Comparison of ENCODE assay signal across 15 cellular contexts in genomic region chr6:42506070-42506469, GRCh38. TPM values are rescaled to one million over a fixed set of nuclear protein-coding genes. Genes with fewer than 3 reads are reported as not detected.
DNase-seq lines count a peak whose midpoint lies in the region; ATAC-seq, FAIRE-seq and TF ChIP-seq lines count a peak whose summit lies in the region.
"Had no signal": no experiment of that assay in that cellular context is flagged by ENCODE, and none has a peak within 500 bp of the region (broad histone marks: within the 10 kb centered on the region; RNA-seq: fewer than 3 reads in every experiment).

No MANE protein-coding gene starts in this region.

- H3K9me3 ChIP-seq in PC-3 (ENCODE audit: low read length) (no peaks in the 10 kb centered on the region), upper lobe of right lung (no peaks in the 10 kb centered on the region)

- no peaks in the 10 kb centered on the region for H3F3A ChIP-seq in PC-3 (ENCODE audit: low read length, unreplicated experiment)

- no peaks in the 10 kb centered on the region for H3K79me2 ChIP-seq in PC-3 (ENCODE audit: low read length)

- no peak overlapping the region for H2AFZ ChIP-seq in PC-3 (ENCODE audit: low read length)

- DNase-seq in GM12892 (ENCODE audit: insufficient read length) (no peak), PC-3 (no peak), brain microvascular endothelial cell (no peak), NK-92 (lab: John Stamatoyannopoulos, UW; ENCODE audit: unreplicated experiment) (no peak), upper lobe of right lung (no peak), MV-4-11 (lab: John Stamatoyannopoulos, UW) (no peak)
- DNase-seq in stimulated activated CD4-positive, alpha-beta T cell treated with anti-CD3 and anti-CD28 coated beads, Interleukin-15, amount 100 ng/mL, for 24 hours: no peak
- DNase-seq: DMS79 treated with DMSO at 0.1 percent for 48 hours, NCI-H1417 treated with DMSO at 0.1 percent for 48 hours, NCI-H2029 treated with DMSO at 0.1 percent for 48 hours, NCI-H2171 treated with DMSO at 0.1 percent for 48 hours, NCI-H748 treated with DMSO at 0.1 percent for 48 hours, SIG-M5 had no signal

- no TSS peak for BruUV-seq in PC-3 (replicated peaks; lab: Mats Ljungman, UMichigan)

- intact Hi-C loops in PC-3 (cut with micrococcal nuclease) (no loop called here), upper lobe of right lung (cut with DNase I) (no loop called here)

- POLR2A ChIA-PET in PC-3 (lab: Charles Lee; ENCODE audit: unreplicated experiment): interaction anchor here (0.6 kb wide), 1 partner anchor 53 kb away, joined by 4 read pairs; no protein-coding TSS in a partner anchor

- ATAC-seq in PC-3 (no peak), upper lobe of right lung (no peak)

- 0 out of 2 replicates have a peak overlapping the region, but pooled peaks have one; percentile 19 for H3K27ac ChIP-seq in PC-3 (ENCODE audit: low read length)
- peak overlapping the region; percentile 81 for H3K27ac ChIP-seq in brain microvascular endothelial cell
- H3K27ac ChIP-seq in upper lobe of right lung: no peak overlapping the region

- H3K36me3 ChIP-seq in PC-3 (ENCODE audit: low read depth, low read length) (no peaks in the 10 kb centered on the region), brain microvascular endothelial cell (replicated peaks) (no peaks in the 10 kb centered on the region), upper lobe of right lung (no peaks in the 10 kb centered on the region)

- H3K4me1 ChIP-seq in PC-3 (ENCODE audit: insufficient read depth, low read length) (peaks cover 5% of the 10 kb centered on the region; the same call in 1 of the 2 replicates), upper lobe of right lung (no peaks in the 10 kb centered on the region)

- no peak overlapping the region for H3K9ac ChIP-seq in PC-3 (ENCODE audit: low read length)

- CTCF ChIA-PET in PC-3 (lab: Charles Lee): interaction anchor here (0.6 kb wide), 1 partner anchor 41 kb away, joined by 3 read pairs; no protein-coding TSS in a partner anchor

- no peak overlapping the region for H3K4me3 ChIP-seq in PC-3 (ENCODE audit: low read length)
- H3K4me3 ChIP-seq in brain microvascular endothelial cell (ENCODE audit: low read depth, low read length): no peak overlapping the region
- no peak overlapping the region for H3K4me3 ChIP-seq in upper lobe of right lung

- FAIRE-seq in GM12892 (lab: Jason Lieb, UNC): peak; percentile 76
- FAIRE-seq: G401.6, RCC 7860 had no signal

- H3K9me2 ChIP-seq in PC-3 (replicated peaks; ENCODE audit: low read length): no peaks in the 10 kb centered on the region

- H3K27me3 ChIP-seq in PC-3 (ENCODE audit: low read length) (no peaks in the 10 kb centered on the region), brain microvascular endothelial cell (replicated peaks) (no peaks in the 10 kb centered on the region), upper lobe of right lung (no peaks in the 10 kb centered on the region)

- no peak for TF ChIP-seq POLR2A in GM12892 (IDR thresholded peaks at IDR 0.05; ENCODE audit: low read depth, low read length)

- TF ChIP-seq CTCF in PC-3 (conservative IDR thresholded peaks at IDR 0.05; ENCODE audit: low read depth, low read length) (no peak), brain microvascular endothelial cell (IDR thresholded peaks at IDR 0.05; ENCODE audit: low read depth, low read length, missing control alignments) (no peak), upper lobe of right lung (IDR thresholded peaks at IDR 0.05) (no peak)

- H3K4me2 ChIP-seq in PC-3 (ENCODE audit: low read length): no peak overlapping the region

- H4K20me1 ChIP-seq in PC-3 (ENCODE audit: low read length): no peaks in the 10 kb centered on the region

- in situ Hi-C loops in brain microvascular endothelial cell (cut with HindIII; ENCODE audit: low pct_ligation_motif_present, low sequenced_read_pairs): no loop called here

RNA-seq across cellular contexts. Expression of gene TRERF1, which starts 54.3 kb away (rescaled TPM):
- 7.1 TPM for polyA plus RNA-seq in GM12892 (2012; ENCODE audit: missing spikeins)
- 13.7 and 13.9 TPM in 2 replicates for total RNA-seq in PC-3 (2014; rRNA removed)
- 3.8 TPM for total RNA-seq in upper lobe of right lung

RNA-seq across cellular contexts. Expression of gene UBR2, which starts 57.8 kb away (rescaled TPM):
- 11.0 TPM for polyA plus RNA-seq in GM12892 (2012; ENCODE audit: missing spikeins)
- total RNA-seq in PC-3 (2014; rRNA removed) (15.7 and 19.6 TPM in 2 replicates), upper lobe of right lung (36.6 TPM)
